10 cellular contexts compared by ENCODE assay signal in genomic region chr10:119896061-119896655, GRCh38. TPM values are rescaled to one million over a fixed set of nuclear protein-coding genes. Genes with fewer than 3 reads are reported as not detected.
DNase-seq lines count a peak whose midpoint lies in the region; ATAC-seq, FAIRE-seq and TF ChIP-seq lines count a peak whose summit lies in the region.
"Had no signal": no experiment of that assay in that cellular context is flagged by ENCODE, and none has a peak within 500 bp of the region (broad histone marks: within the 10 kb centered on the region; RNA-seq: fewer than 3 reads in every experiment).

No MANE protein-coding gene starts in this region.

- H3K36me3 Mint-ChIP-seq in memory B cell, result peaks cover 10% of the 10 kb centered on the region

- peak overlapping the region; percentile 31; the same call in 1 of the 2 replicates for H3K4ac ChIP-seq in IMR-90 (ENCODE audit: low read depth, low read length)

- FAIRE-seq in K562 (lab: Jason Lieb, UNC) (peak; percentile 55), GM12891 (lab: Jason Lieb, UNC) (no peak)

- H3K79me1 ChIP-seq in IMR-90 (ENCODE audit: low read depth in 1 of 2, low read length in 2 of 2), result peaks cover 9 to 71% of the 10 kb centered on the region in 2 experiments

- H3K4me1 ChIP-seq in IMR-90 (ENCODE audit: control insufficient read depth, insufficient read depth, low read length) (peaks cover 10% of the 10 kb centered on the region), K562 (replicated peaks in 1 of 2; ENCODE audit: control insufficient read depth in 2 of 2, insufficient read depth in 2 of 2, low read length in 2 of 2) (peaks cover 0 to 16% of the 10 kb centered on the region in 2 experiments; a peak in 3 of 5 replicates)

- intact Hi-C loops in IMR-90 (cut with micrococcal nuclease) (no loop called here), K562 (cut with micrococcal nuclease) (no loop called here), dorsolateral prefrontal cortex (cut with DNase I) (loop anchor here in 1 of 2 donors (10.0 kb wide), 1 partner anchor 691 kb away; the partner anchor contains the start of gene GRK5)

- DNase-seq in AG09319 (ENCODE audit: extremely low read depth, low read depth), result peak; percentile 62
- DNase-seq in IMR-90, result peak; percentile 95
- no peak for DNase-seq in K562 (ENCODE audit: extremely low read depth in 1 of 4, low spot score in 3 of 4)
- DNase-seq in memory B cell (ENCODE audit: low spot score in 2 of 2), result no peak
- no peak for DNase-seq in GM12891 (ENCODE audit: insufficient read length, low spot score)
- DNase-seq in NCI-H446 treated with DMSO at 0.1 percent for 48 hours (lab: John Stamatoyannopoulos, UW), result no peak
- DNase-seq in dorsolateral prefrontal cortex, result no peak

- no peak overlapping the region; a peak in 1 of 4 replicates for H4K8ac ChIP-seq in IMR-90 (ENCODE audit: low read depth in 2 of 2, low read length in 2 of 2)

- H3K18ac ChIP-seq in IMR-90 (ENCODE audit: low read depth, low read length), result no peak overlapping the region

- CTCF ChIA-PET in IMR-90 (lab: Yijun Ruan, JAX) (interaction anchor here (0.6 to 0.7 kb wide), 2 partner anchors 17 to 859 kb away, joined by 4 read pairs; no protein-coding TSS in a partner anchor), K562 (lab: Yijun Ruan, JAX; ENCODE audit: low intra/inter-chr PET ratio) (no interaction called here)

- no peak for TF ChIP-seq RAD21 in IMR-90 (IDR thresholded peaks at IDR 0.05; ENCODE audit: low read length)
- TF ChIP-seq RAD21 in K562 (CRISPR knock-in tag; conservative IDR thresholded peaks at IDR 0.05 in 1 of 2, IDR thresholded peaks at IDR 0.05 in 1 of 2), result no peak

- H4K5ac ChIP-seq in IMR-90 (ENCODE audit: low read depth, low read length), result no peak overlapping the region

- peak overlapping the region; percentile 63 for H3K4me2 ChIP-seq in IMR-90 (ENCODE audit: low read depth, low read length)
- H3K4me2 ChIP-seq in K562 (ENCODE audit: insufficient read depth, low read length), result 0 out of 2 replicates have a peak overlapping the region, but pooled peaks have one; percentile 11

- H3K27ac ChIP-seq in IMR-90 (ENCODE audit: insufficient read depth, low read length) (peak overlapping the region; percentile 30; the same call in 1 of the 2 replicates), K562 (ENCODE audit: extremely low read depth, low read depth, low read length) (peak overlapping the region; percentile 40; the same call in 1 of the 3 replicates), dorsolateral prefrontal cortex (peak overlapping the region in 19 of 59 donors; percentile 0 to 51 (median 28))

- H3K36me3 ChIP-seq in IMR-90 (ENCODE audit: control insufficient read depth, insufficient read depth, low read length) (peaks cover 17% of the 10 kb centered on the region), K562 (ENCODE audit: control insufficient read depth, insufficient read depth, low read length) (peaks cover 51% of the 10 kb centered on the region)

- in situ Hi-C loops in IMR-90 (cut with MboI; ENCODE audit: low sequenced_read_pairs), result no loop called here
- in situ Hi-C loops in K562 (cut with MboI), result no loop called here

- H2BK120ac ChIP-seq in IMR-90 (ENCODE audit: low read depth, low read length), result peak overlapping the region; percentile 13; the same call in 1 of the 2 replicates

- TF ChIP-seq EP300 in K562 (IDR thresholded peaks at IDR 0.05; ENCODE audit: low read length), result no peak

- H3K27me3 Mint-ChIP-seq in memory B cell, result no peaks in the 10 kb centered on the region

- H2BK5ac ChIP-seq in IMR-90 (ENCODE audit: low read depth, low read length, poor library complexity, severe bottlenecking), result peak overlapping the region; percentile 59

- H3K4me1 Mint-ChIP-seq in memory B cell, result peaks cover 42% of the 10 kb centered on the region

- H3K9me3 Mint-ChIP-seq in memory B cell, result no peaks in the 10 kb centered on the region
- H3K9me3 Mint-ChIP-seq: T-helper 2 cell treated with Interferon-gamma antibody and Interleukin-4, amounts not matched to agents 5 μg/mL and 100 μg/mL, for 36 hours had no signal

- H3K56ac ChIP-seq in IMR-90 (ENCODE audit: extremely low read depth, insufficient read depth, low read length), result no peak overlapping the region

- no peak overlapping the region for H4K91ac ChIP-seq in IMR-90 (ENCODE audit: insufficient read depth, low read depth, low read length)

- no TSS peak for BruUV-seq in IMR-90 (replicated peaks; lab: Mats Ljungman, UMichigan)
- no TSS peak for BruUV-seq in K562 (replicated peaks; lab: Mats Ljungman, UMichigan)

- H2AK9ac ChIP-seq in IMR-90 (replicated peaks; ENCODE audit: low read depth, low read length, poor library complexity), result no peak overlapping the region

- ATAC-seq in IMR-90 (ENCODE audit: low read depth) (peak; percentile 59), K562 (no peak), memory B cell (ENCODE audit: low read depth) (no peak), GM18909 (IDR thresholded peaks at IDR 0.05; ENCODE audit: poor library complexity, unreplicated experiment) (no peak)

- H3K4me3 ChIP-seq in IMR-90 (ENCODE audit: insufficient read depth, low read depth, low read length), result no peak overlapping the region
- no peak overlapping the region for H3K4me3 ChIP-seq in K562
- no peak overlapping the region for H3K4me3 ChIP-seq in dorsolateral prefrontal cortex
- H3K4me3 ChIP-seq: heart right ventricle had no signal

- H4K20me1 ChIP-seq in IMR-90 (ENCODE audit: insufficient read depth, low read length) (peaks cover 58% of the 10 kb centered on the region), K562 (replicated peaks; ENCODE audit: control insufficient read depth, insufficient read depth, low read length) (peaks cover 6% of the 10 kb centered on the region; the same call in 1 of the 2 replicates)

- 0 out of 2 replicates have a peak overlapping the region, but pooled peaks have one; percentile 30 for H2AK5ac ChIP-seq in IMR-90 (ENCODE audit: low read depth, low read length)

- no peak overlapping the region for H3K4me3 Mint-ChIP-seq in memory B cell
- H3K4me3 Mint-ChIP-seq: T-helper 2 cell treated with Interferon-gamma antibody and Interleukin-4, amounts not matched to agents 5 μg/mL and 100 μg/mL, for 36 hours had no signal

- H3K27me3 ChIP-seq in IMR-90 (ENCODE audit: control insufficient read depth, insufficient read depth, low read length) (no peaks in the 10 kb centered on the region), K562 (ENCODE audit: control insufficient read depth in 2 of 2, insufficient read depth in 2 of 2, low read length in 2 of 2) (no peaks in the 10 kb centered on the region), dorsolateral prefrontal cortex (no peaks in the 10 kb centered on the region)
- H3K27me3 ChIP-seq: heart right ventricle had no signal

- peak overlapping the region; percentile 25; the same call in 1 of the 2 replicates for H2BK20ac ChIP-seq in IMR-90 (ENCODE audit: low read depth, low read length)

- POLR2A ChIA-PET in IMR-90 (lab: Charles Lee; ENCODE audit: unreplicated experiment), result no interaction called here
- POLR2A ChIA-PET in K562 (lab: Yijun Ruan, JAX), result interaction anchor here (1.0 to 2.0 kb wide), 2 partner anchors 10 to 24 kb away, joined by 4 to 7 read pairs; partner anchors contain the start of gene MCMBP

- dilution Hi-C loops in IMR-90 (cut with HindIII; ENCODE audit: low sequenced_read_pairs, unreplicated experiment), result no loop called here

- WGBS in IMR-90 (ENCODE audit: extremely low coverage in 2 of 2, insufficient read length in 1 of 2), 2 experiments, result 0% methylated on average over 3 of the region's 4 CpGs; no CpG with 5 or more reads in 1 of the 2 experiments
- WGBS in K562 (ENCODE audit: insufficient coverage, low coverage, missing lambda C conversion rate), result 2% methylated on average over 3 of the region's 4 CpGs

- H3K79me2 ChIP-seq in K562 (ENCODE audit: control insufficient read depth, insufficient read depth, low read length), result peaks cover 87% of the 10 kb centered on the region

- no peak for TF ChIP-seq POLR2A in IMR-90 (IDR thresholded peaks at IDR 0.05; ENCODE audit: low read depth, low read length)
- TF ChIP-seq POLR2A in K562 (conservative IDR thresholded peaks at IDR 0.05), result no peak
- no peak for TF ChIP-seq POLR2A in GM12891 (IDR thresholded peaks at IDR 0.05; ENCODE audit: low read depth, low read length)

- H3K9me1 ChIP-seq in IMR-90 (ENCODE audit: insufficient read depth, low read length) (peaks cover 25% of the 10 kb centered on the region), K562 (ENCODE audit: control insufficient read depth, insufficient read depth, low read length) (no peaks in the 10 kb centered on the region)

- no peak overlapping the region for H3K14ac ChIP-seq in IMR-90 (replicated peaks; ENCODE audit: low read depth, low read length)

- no peaks in the 10 kb centered on the region for H3K9me3 ChIP-seq in IMR-90 (ENCODE audit: control insufficient read depth, insufficient read depth, low read length)
- H3K9me3 ChIP-seq in K562 (replicated peaks; ENCODE audit: control insufficient read depth, insufficient read depth, low read depth, low read length), result no peaks in the 10 kb centered on the region; the same call in 1 of the 2 replicates
- H3K9me3 ChIP-seq: heart right ventricle had no signal

- 0 out of 2 replicates have a peak overlapping the region, but pooled peaks have one; percentile 25 for H3K23ac ChIP-seq in IMR-90 (ENCODE audit: low read depth, low read length)

- no peak overlapping the region for H2AFZ ChIP-seq in IMR-90 (replicated peaks; ENCODE audit: low read length, poor library complexity)
- no peak overlapping the region for H2AFZ ChIP-seq in K562 (ENCODE audit: low read depth, low read length)

- no peak overlapping the region for H2BK15ac ChIP-seq in IMR-90 (ENCODE audit: low read depth, low read length)

- peak overlapping the region; percentile 67 for H3K27ac Mint-ChIP-seq in memory B cell
- H3K27ac Mint-ChIP-seq: T-helper 2 cell treated with Interferon-gamma antibody and Interleukin-4, amounts not matched to agents 5 μg/mL and 100 μg/mL, for 36 hours had no signal

- TF ChIP-seq CTCF in AG09319 (IDR thresholded peaks at IDR 0.05; ENCODE audit: low read depth, low read length) (no peak), IMR-90 (conservative IDR thresholded peaks at IDR 0.05; ENCODE audit: low read depth, low read length) (no peak), K562 (IDR thresholded peaks at IDR 0.05 in 2 of 3, conservative IDR thresholded peaks at IDR 0.05 in 1 of 3; ENCODE audit: insufficient read depth in 2 of 3, low read depth in 1 of 3, low read length in 3 of 3) (no peak), dorsolateral prefrontal cortex (IDR thresholded peaks at IDR 0.05 in 54 of 56, conservative IDR thresholded peaks at IDR 0.05 in 2 of 56; ENCODE audit: low read depth in 1 of 56, partially characterized antibody in 56 of 56) (no peak)

- H3K9ac ChIP-seq in IMR-90 (ENCODE audit: low read depth, low read length) (no peak overlapping the region), K562 (ENCODE audit: insufficient read depth in 1 of 2, low read depth in 2 of 2, low read length in 2 of 2) (peak overlapping the region; percentile 12 to 69; a peak in 1 of 4 replicates)

RNA-seq across cellular contexts. Expression of gene SEC23IP, which starts 3.6 kb away (rescaled TPM):
- 33.6 and 39.8 TPM in 2 replicates for total RNA-seq in IMR-90 (2012; rRNA removed)
- 30.5 and 37.4 TPM in 2 replicates for polyA plus RNA-seq in IMR-90 (2012; rRNA removed)
- polyA plus RNA-seq in IMR-90 (2012; cell fraction: cytosol; rRNA removed), result 7.8 and 12.8 TPM in 2 replicates
- polyA plus RNA-seq in IMR-90 (2012; cell fraction: nucleus; rRNA removed; ENCODE audit: low replicate concordance), result 14.2 and 47.4 TPM in 2 replicates
- 46.0 and 79.1 TPM in 2 replicates for total RNA-seq in K562 (2011; cell fraction: chromatin; rRNA removed; ENCODE audit: low replicate concordance)
- total RNA-seq in K562 (2011; cell fraction: nucleolus; rRNA removed), result 10.5 and 14.6 TPM in 2 replicates
- total RNA-seq in K562 (2011; cell fraction: nucleoplasm; rRNA removed), result 23.2 and 34.0 TPM in 2 replicates
- 23.2 and 25.1 TPM in 2 replicates for total RNA-seq in K562 (2014; rRNA removed)
- 19.3 and 19.8 TPM in 2 replicates for total RNA-seq in K562 (2014; rRNA removed; fragmentation: Illumina TruSeq; extraction: Trizol)
- total RNA-seq in K562 (2015; rRNA removed; fragmentation: Illumina TruSeq; extraction: Trizol), result 17.4 and 18.4 TPM in 2 replicates
- 38.0 and 39.4 TPM in 2 replicates for total RNA-seq in K562 (2021)
- polyA plus RNA-seq in K562 (2011; rRNA removed), result 17.5 and 20.4 TPM in 2 replicates
- polyA plus RNA-seq in K562 (2011; cell fraction: cytosol; rRNA removed), result 23.3 and 24.7 TPM in 2 replicates
- polyA plus RNA-seq in K562 (2011; cell fraction: nucleus; rRNA removed), result 29.9 and 30.3 TPM in 2 replicates
- polyA plus RNA-seq in K562 (2012), result 17.0 and 22.7 TPM in 2 replicates
- polyA plus RNA-seq in K562 (2014; fragmentation: Illumina TruSeq; extraction: Trizol), result 29.2 and 38.4 TPM in 2 replicates
- 10 to 100 TPM; 15.8 to 24.6 TPM for polyA plus RNA-seq in K562 (2014; fragmentation: Nextera tagmentation; extraction: Ambion mirVana)
- 22.5 and 25.7 TPM in 2 replicates for polyA plus RNA-seq in K562 (2014; rRNA removed)
- polyA minus RNA-seq in K562 (2011; rRNA and poly(A)+ RNA removed), result 73.5 and 78.5 TPM in 2 replicates
- 22.1 and 25.6 TPM in 2 replicates for polyA minus RNA-seq in K562 (2011; cell fraction: cytosol; rRNA and poly(A)+ RNA removed)
- polyA minus RNA-seq in K562 (2011; cell fraction: nucleus; rRNA and poly(A)+ RNA removed), result 10.9 and 32.5 TPM in 2 replicates
- polyA plus RNA-seq in GM12891 (2012; ENCODE audit: low read depth, missing spikeins), result 26.1 TPM
- total RNA-seq in dorsolateral prefrontal cortex, result 10 to 100 TPM; 19.3 to 61.5 (median 35.0) TPM

RNA-seq across cellular contexts. Expression of gene MCMBP, which starts 23.5 kb away (rescaled TPM):
- total RNA-seq in IMR-90 (2012; rRNA removed) (59.9 and 64.4 TPM in 2 replicates), K562 (2014; rRNA removed) (43.0 and 44.0 TPM in 2 replicates), K562 (2014; rRNA removed; fragmentation: Illumina TruSeq; extraction: Trizol) (50.5 and 59.0 TPM in 2 replicates), K562 (2015; rRNA removed; fragmentation: Illumina TruSeq; extraction: Trizol) (49.1 and 51.2 TPM in 2 replicates), K562 (2021) (50.8 and 51.2 TPM in 2 replicates), dorsolateral prefrontal cortex (10 to 100 TPM; 16.7 to 31.5 (median 23.3) TPM)
- polyA plus RNA-seq in IMR-90 (2012; rRNA removed) (36.8 and 39.0 TPM in 2 replicates), K562 (2011; rRNA removed) (51.1 and 74.3 TPM in 2 replicates), K562 (2014; fragmentation: Illumina TruSeq; extraction: Trizol) (49.9 and 54.6 TPM in 2 replicates), K562 (2014; fragmentation: Nextera tagmentation; extraction: Ambion mirVana) (10 to 100 TPM; 11.2 to 15.4 TPM), K562 (2014; rRNA removed) (42.6 and 43.3 TPM in 2 replicates)
- polyA plus RNA-seq in IMR-90 (2012; cell fraction: cytosol; rRNA removed), result 11.1 and 17.7 TPM in 2 replicates
- polyA plus RNA-seq in IMR-90 (2012; cell fraction: nucleus; rRNA removed; ENCODE audit: low replicate concordance), result 4.8 and 25.7 TPM in 2 replicates
- 20.9 and 35.4 TPM in 2 replicates for total RNA-seq in K562 (2011; cell fraction: chromatin; rRNA removed; ENCODE audit: low replicate concordance)
- total RNA-seq in K562 (2011; cell fraction: nucleolus; rRNA removed), result 12.2 and 13.3 TPM in 2 replicates
- 18.7 and 24.8 TPM in 2 replicates for total RNA-seq in K562 (2011; cell fraction: nucleoplasm; rRNA removed)
- 37.0 and 50.9 TPM in 2 replicates for polyA plus RNA-seq in K562 (2011; cell fraction: cytosol; rRNA removed)
- 25.1 and 37.5 TPM in 2 replicates for polyA plus RNA-seq in K562 (2011; cell fraction: nucleus; rRNA removed)
- 36.2 and 42.5 TPM in 2 replicates for polyA plus RNA-seq in K562 (2012)
- polyA minus RNA-seq in K562 (2011; rRNA and poly(A)+ RNA removed), result 81.7 and 93.1 TPM in 2 replicates
- 28.6 and 37.4 TPM in 2 replicates for polyA minus RNA-seq in K562 (2011; cell fraction: cytosol; rRNA and poly(A)+ RNA removed)
- polyA minus RNA-seq in K562 (2011; cell fraction: nucleus; rRNA and poly(A)+ RNA removed), result 13.1 and 27.3 TPM in 2 replicates
- 29.4 TPM for polyA plus RNA-seq in GM12891 (2012; ENCODE audit: low read depth, missing spikeins)

Comparison
In these comparisons a context has a peak if more than half of its experiments do, and no peak if none do; other contexts are left out.
1. DNase-seq: peak in AG09319 (single experiment) and IMR-90 (single experiment); none in K562 (0 of 4), memory B cell (0 of 2), GM12891 (single experiment), NCI-H446 treated with DMSO at 0.1 percent for 48 hours (single experiment) and dorsolateral prefrontal cortex (0 of 10).